Comparison of ENCODE assay signal across 14 cellular contexts in the genomic region with DNA sequence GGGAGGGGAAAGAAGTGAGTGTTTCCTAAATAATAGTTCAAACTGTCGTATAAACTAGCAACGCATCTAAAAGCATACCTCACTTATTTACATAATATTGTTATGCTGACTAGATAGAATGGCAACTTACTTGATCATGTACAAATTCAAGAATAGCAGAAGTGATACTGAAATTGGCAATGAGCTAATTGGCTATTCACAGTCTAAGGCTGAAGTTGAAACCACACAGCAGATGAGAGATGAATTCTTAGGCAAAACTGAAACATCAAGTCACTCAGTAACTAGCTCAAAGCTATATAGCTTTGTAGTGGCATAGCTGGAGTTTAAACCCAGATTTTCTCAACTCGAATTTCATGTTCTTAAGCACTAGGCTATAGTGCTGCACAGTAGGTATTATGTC.
DNase-seq lines count a peak whose midpoint lies in the region; ATAC-seq and TF ChIP-seq lines count a peak whose summit lies in the region.
"Had no signal": no experiment of that assay in that cellular context is flagged by ENCODE, and none has a peak within 500 bp of the region (broad histone marks: within the 10 kb centered on the region; RNA-seq: fewer than 3 reads in every experiment).

No MANE protein-coding gene starts in this region.

- H3K36me3 ChIP-seq in breast epithelium, result no peaks in the 10 kb centered on the region
- no peaks in the 10 kb centered on the region for H3K36me3 ChIP-seq in right lobe of liver

- H3K4me3 ChIP-seq in breast epithelium, result no peak overlapping the region
- H3K4me3 ChIP-seq in right lobe of liver, result no peak overlapping the region
- H3K4me3 ChIP-seq: PC-9 had no signal

- H3K27me3 Mint-ChIP-seq in naive thymus-derived CD8-positive, alpha-beta T cell, result peaks cover 0 to 2% (median under 1%) of the 10 kb centered on the region in 5 donors

- H3K9me3 ChIP-seq in breast epithelium, result no peaks in the 10 kb centered on the region
- no peaks in the 10 kb centered on the region for H3K9me3 ChIP-seq in right lobe of liver

- intact Hi-C loops in breast epithelium (cut with DNase I; ENCODE audit: low total_unique reads) (no loop called here), right lobe of liver (cut with DNase I) (no loop called here)

- H3K36me3 Mint-ChIP-seq in naive thymus-derived CD8-positive, alpha-beta T cell, result no peaks in the 10 kb centered on the region

- no peak for TF ChIP-seq POLR2A in GM18505 (IDR thresholded peaks at IDR 0.05; ENCODE audit: borderline replicate concordance, extremely low read depth, insufficient read depth, insufficient read length)
- TF ChIP-seq POLR2A in breast epithelium (IDR thresholded peaks at IDR 0.05), result no peak
- no peak for TF ChIP-seq POLR2A in right lobe of liver (IDR thresholded peaks at IDR 0.05)

- ATAC-seq in GM18505 (IDR thresholded peaks at IDR 0.05; ENCODE audit: unreplicated experiment), result peak; percentile 98
- ATAC-seq in GM19468 (IDR thresholded peaks at IDR 0.05; ENCODE audit: extremely low read depth, unreplicated experiment), result peak; percentile 100
- peak; percentile 99 for ATAC-seq in HG02943 (IDR thresholded peaks at IDR 0.05; ENCODE audit: low read depth, unreplicated experiment)
- peak; percentile 99 for ATAC-seq in HG03575 (IDR thresholded peaks at IDR 0.05; ENCODE audit: extremely low read depth, insufficient number of reproducible peaks, low FRiP score, unreplicated experiment)
- ATAC-seq in right lobe of liver, result no peak
- no peak for ATAC-seq in naive thymus-derived CD8-positive, alpha-beta T cell
- ATAC-seq: left cardiac atrium had no signal

- H3K4me3 Mint-ChIP-seq in naive thymus-derived CD8-positive, alpha-beta T cell, result no peak overlapping the region
- H3K4me3 Mint-ChIP-seq: neural crest cell had no signal

- H3K4me1 Mint-ChIP-seq in naive thymus-derived CD8-positive, alpha-beta T cell, result no peaks in the 10 kb centered on the region

- no peak for TF ChIP-seq CTCF in breast epithelium (IDR thresholded peaks at IDR 0.05)
- no peak for TF ChIP-seq CTCF in right lobe of liver (IDR thresholded peaks at IDR 0.05)

- POLR2A ChIA-PET in naive thymus-derived CD8-positive, alpha-beta T cell (lab: Charles Lee), result no interaction called here

- no peak for DNase-seq in kidney glomerular epithelial cell (lab: John Stamatoyannopoulos, UW)
- DNase-seq in breast epithelium (ENCODE audit: low spot score in 2 of 2), result no peak
- no peak for DNase-seq in right lobe of liver
- DNase-seq in naive thymus-derived CD8-positive, alpha-beta T cell, result no peak
- DNase-seq: foreskin fibroblast, left cardiac atrium, NCI-H1417, PC-9 had no signal

- H3K9me3 Mint-ChIP-seq in naive thymus-derived CD8-positive, alpha-beta T cell, result peaks cover 0 to 10% (median 2%) of the 10 kb centered on the region in 9 donors
- H3K9me3 Mint-ChIP-seq: neural crest cell had no signal

- H3K27ac ChIP-seq in breast epithelium (no peak overlapping the region), right lobe of liver (no peak overlapping the region)
- H3K27ac ChIP-seq: PC-9, VCaP had no signal

- H3K27ac Mint-ChIP-seq in naive thymus-derived CD8-positive, alpha-beta T cell, result no peak overlapping the region

- H3K27me3 ChIP-seq in breast epithelium (no peaks in the 10 kb centered on the region), right lobe of liver (no peaks in the 10 kb centered on the region)

- 62% methylated on average over 3 of the region's 3 CpGs for WGBS in right lobe of liver (ENCODE audit: insufficient coverage, low coverage, low lambda C conversion rate, missing lambda C conversion rate)

- H3K4me1 ChIP-seq in breast epithelium, result no peaks in the 10 kb centered on the region
- H3K4me1 ChIP-seq in right lobe of liver, result no peaks in the 10 kb centered on the region

Comparison
In these comparisons a context has a peak if more than half of its experiments do, and no peak if none do; other contexts are left out.
1. ATAC-seq: peak in GM18505 (single experiment), GM19468 (single experiment), HG02943 (single experiment) and HG03575 (single experiment); none in right lobe of liver (0 of 4) and naive thymus-derived CD8-positive, alpha-beta T cell (0 of 2).